ENCODE assay signal across 15 cellular contexts in the genomic region with DNA sequence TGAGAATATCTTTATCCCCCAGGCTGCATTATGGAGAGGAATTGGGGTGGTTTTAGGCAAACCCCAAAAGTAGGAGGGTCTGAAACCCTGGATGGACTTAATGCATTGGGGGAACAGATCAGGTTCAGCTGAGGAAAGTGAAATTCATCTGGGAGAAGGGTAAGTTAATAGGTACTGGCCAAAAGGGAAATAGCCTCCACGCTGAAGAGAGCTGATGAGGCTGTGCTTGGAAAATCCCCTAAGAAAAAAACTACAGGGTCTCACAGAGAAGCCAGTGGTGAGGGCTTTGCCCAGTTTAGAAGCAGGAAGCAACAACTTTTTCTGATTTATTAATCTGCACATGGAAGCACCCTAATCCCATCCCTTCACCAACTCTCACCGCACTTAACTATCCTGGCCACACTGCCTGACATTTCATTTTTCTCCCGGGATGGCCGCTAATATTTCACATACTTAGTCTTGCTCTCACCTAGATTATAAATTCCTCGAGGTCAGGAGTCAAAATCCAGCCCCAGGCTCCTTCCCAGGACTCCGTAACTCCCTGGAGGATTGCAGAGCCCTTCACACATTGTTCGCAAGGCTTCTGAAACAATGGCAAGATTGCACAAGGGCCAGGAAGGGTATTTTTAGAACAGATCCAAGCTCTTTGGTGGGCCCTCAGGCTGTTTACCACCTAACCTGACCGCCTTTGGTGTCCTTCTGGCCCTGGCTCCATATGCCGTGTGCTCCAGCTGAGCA.
A peak's percentile ranks its signal among the peaks of the same experiment; 100 is the strongest.
DNase-seq lines count a peak whose midpoint lies in the region; ATAC-seq, FAIRE-seq and TF ChIP-seq lines count a peak whose summit lies in the region.
"Had no signal": no experiment of that assay in that cellular context is flagged by ENCODE, and none has a peak within 500 bp of the region (broad histone marks: within the 10 kb centered on the region; RNA-seq: fewer than 3 reads in every experiment).

No MANE protein-coding gene starts in this region.

- H3K4me3 ChIP-seq in liver (ENCODE audit: low read depth in 1 of 3, low read length in 3 of 3) (no peak overlapping the region), HepG2 (replicated peaks in 1 of 3; ENCODE audit: insufficient read depth in 1 of 3, low read depth in 2 of 3, low read length in 3 of 3) (no peak overlapping the region), esophagus (ENCODE audit: low read depth in 1 of 2, low read length in 2 of 2) (no peak overlapping the region), trophoblast cell (ENCODE audit: low read depth, low read length) (no peak overlapping the region), uterus (no peak overlapping the region)
- H3K4me3 ChIP-seq: body of pancreas, upper lobe of right lung had no signal

- CTCF ChIA-PET in HepG2 (lab: Yijun Ruan, JAX; ENCODE audit: low intra/inter-chr PET ratio, low total read pairs): no interaction called here

- no peaks in the 10 kb centered on the region for H3K9me3 ChIP-seq in liver (ENCODE audit: control insufficient read depth in 4 of 4, low read length in 3 of 4)
- H3K9me3 ChIP-seq in HepG2 (ENCODE audit: low read length): no peaks in the 10 kb centered on the region
- H3K9me3 ChIP-seq in esophagus (ENCODE audit: control insufficient read depth in 2 of 2, insufficient read depth in 1 of 2, low read depth in 1 of 2, low read length in 1 of 2): no peaks in the 10 kb centered on the region
- H3K9me3 ChIP-seq in trophoblast cell (ENCODE audit: insufficient read depth, low read depth, low read length): peaks cover 5% of the 10 kb centered on the region
- no peaks in the 10 kb centered on the region for H3K9me3 ChIP-seq in uterus
- H3K9me3 ChIP-seq: body of pancreas, upper lobe of right lung had no signal

- H4K20me1 ChIP-seq in HepG2 (ENCODE audit: insufficient read depth, low read length): no peaks in the 10 kb centered on the region

- no peak for TF ChIP-seq EP300 in HepG2 (IDR thresholded peaks at IDR 0.05; ENCODE audit: low read depth in 2 of 2, low read length in 2 of 2)
- TF ChIP-seq EP300 in HepG2 (CRISPR knock-in tag; IDR thresholded peaks at IDR 0.05; ENCODE audit: borderline replicate concordance): no peak

- no peak overlapping the region for H4K8ac ChIP-seq in trophoblast cell (ENCODE audit: low read depth, low read length)

- peak overlapping the region; percentile 25 for H2BK5ac ChIP-seq in trophoblast cell (ENCODE audit: low read depth, low read length, poor library complexity)

- H2BK120ac ChIP-seq in trophoblast cell (ENCODE audit: insufficient read depth, low read length, poor library complexity): peak overlapping the region; percentile 47

- H3K9ac ChIP-seq in liver (ENCODE audit: low read depth in 1 of 2, low read length in 2 of 2) (no peak overlapping the region), HepG2 (ENCODE audit: insufficient read depth, low read depth, low read length) (no peak overlapping the region), trophoblast cell (ENCODE audit: low read length) (no peak overlapping the region)
- H3K9ac ChIP-seq: parathyroid adenoma had no signal

- intact Hi-C loops in HepG2 (cut with micrococcal nuclease; ENCODE audit: unreplicated experiment): loop anchor here (10.0 kb wide), 1 partner anchor 45 kb away; no protein-coding TSS in a partner anchor
- intact Hi-C loops in uterus (cut with DNase I; ENCODE audit: low total_unique reads): loop anchor here (10.0 kb wide), 1 partner anchor 65 kb away; no protein-coding TSS in a partner anchor

- no peaks in the 10 kb centered on the region for H3K27me3 Mint-ChIP-seq in activated T-helper 17 cell treated with anti-CD3 and anti-CD28 coated beads, Interleukin-2, amount 50 U/mL, for 72 hours

- H3K4me1 ChIP-seq in liver (ENCODE audit: control insufficient read depth in 4 of 4, insufficient read depth in 4 of 4, low read length in 3 of 4): peaks cover 12 to 58% (median 44%) of the 10 kb centered on the region in 4 donors
- H3K4me1 ChIP-seq in HepG2 (ENCODE audit: insufficient read depth, low read length): peaks cover 74% of the 10 kb centered on the region
- peaks cover 8 to 36% of the 10 kb centered on the region in 2 donors for H3K4me1 ChIP-seq in esophagus (ENCODE audit: control insufficient read depth in 2 of 2, insufficient read depth in 2 of 2, low read length in 1 of 2)
- H3K4me1 ChIP-seq in trophoblast cell (ENCODE audit: control insufficient read depth in 1 of 2, insufficient read depth in 2 of 2, low read length in 2 of 2): peaks cover 32 to 33% of the 10 kb centered on the region in 2 experiments
- H3K4me1 ChIP-seq in uterus: peaks cover 39 to 45% of the 10 kb centered on the region in 2 donors

- H3K4me1 Mint-ChIP-seq in activated T-helper 17 cell treated with anti-CD3 and anti-CD28 coated beads, Interleukin-2, amount 50 U/mL, for 72 hours: peaks cover 9% of the 10 kb centered on the region

- no peak for FAIRE-seq in HepG2 (lab: Jason Lieb, UNC)

- 91% methylated on average over 9 of the region's 9 CpGs for WGBS in liver
- WGBS in HepG2 (ENCODE audit: low lambda C conversion rate): 74% methylated on average over 9 of the region's 9 CpGs
- 48 to 61% methylated on average over 9 of the region's 9 CpGs for WGBS in esophagus, 2 donors
- no CpG with 5 or more reads among the region's 9 CpGs for WGBS in trophoblast cell (ENCODE audit: extremely low coverage, insufficient coverage, insufficient read length)

- TF ChIP-seq RAD21 in liver (IDR thresholded peaks at IDR 0.05): no peak
- no peak for TF ChIP-seq RAD21 in HepG2 (CRISPR knock-in tag; IDR thresholded peaks at IDR 0.05)

- H3K14ac ChIP-seq in trophoblast cell (ENCODE audit: low read length): no peak overlapping the region

- in situ Hi-C loops in HepG2 (cut with HindIII; ENCODE audit: extremely low pct_ligation_motif_present, low pct_unique_long_range_greater_than_20kb): no loop called here

- H2BK12ac ChIP-seq in trophoblast cell (ENCODE audit: low read length): peak overlapping the region; percentile 76

- no peak for ATAC-seq in HepG2
- no peak for ATAC-seq in activated T-helper 17 cell treated with anti-CD3 and anti-CD28 coated beads, Interleukin-2, amount 50 U/mL, for 72 hours (replicated peaks)
- ATAC-seq: body of pancreas, Panc1, upper lobe of right lung had no signal

- H4K12ac ChIP-seq in trophoblast cell (ENCODE audit: low read depth, low read length): no peak overlapping the region

- no peak overlapping the region for H3K4me3 Mint-ChIP-seq in activated T-helper 17 cell treated with anti-CD3 and anti-CD28 coated beads, Interleukin-2, amount 50 U/mL, for 72 hours

- no peak overlapping the region for H3K23ac ChIP-seq in trophoblast cell (ENCODE audit: low read length)

- H3K4ac ChIP-seq in trophoblast cell (ENCODE audit: low read depth, low read length): no peak overlapping the region

- peak overlapping the region; percentile 92 to 93 for H3K27ac ChIP-seq in liver (ENCODE audit: low read depth in 1 of 2, low read length in 2 of 2)
- H3K27ac ChIP-seq in HepG2 (ENCODE audit: extremely low read length, insufficient read depth, low read length): no peak overlapping the region
- peak overlapping the region; percentile 94 to 97 for H3K27ac ChIP-seq in esophagus (ENCODE audit: low read depth in 2 of 2, low read length in 1 of 2)
- H3K27ac ChIP-seq in trophoblast cell (ENCODE audit: low read depth, low read length): peak overlapping the region; percentile 2
- H3K27ac ChIP-seq in uterus: peak overlapping the region; percentile 98 to 100
- H3K27ac ChIP-seq: parathyroid adenoma, upper lobe of right lung had no signal

- no peak for TF ChIP-seq POLR2A in HepG2 (IDR thresholded peaks at IDR 0.05; ENCODE audit: insufficient read depth in 1 of 2, low read depth in 2 of 2, low read length in 2 of 2)
- TF ChIP-seq POLR2A in uterus (IDR thresholded peaks at IDR 0.05): no peak

- H3K4me2 ChIP-seq in HepG2 (ENCODE audit: low read depth, low read length): no peak overlapping the region
- no peak overlapping the region for H3K4me2 ChIP-seq in trophoblast cell (ENCODE audit: low read length)

- H2AK5ac ChIP-seq in trophoblast cell (ENCODE audit: low read length): no peak overlapping the region

- H3K36me3 Mint-ChIP-seq in activated T-helper 17 cell treated with anti-CD3 and anti-CD28 coated beads, Interleukin-2, amount 50 U/mL, for 72 hours (ENCODE audit: low read depth): no peaks in the 10 kb centered on the region

- peak overlapping the region; percentile 19 for H3K18ac ChIP-seq in trophoblast cell (ENCODE audit: low read length)

- no peak overlapping the region for H2AFZ ChIP-seq in HepG2 (ENCODE audit: low read length)
- no peak overlapping the region for H2AFZ ChIP-seq in trophoblast cell (ENCODE audit: insufficient read depth, low read length, poor library complexity)
- H2AFZ ChIP-seq: parathyroid adenoma had no signal

- DNase-seq in HepG2 (ENCODE audit: low spot score) (no peak), trophoblast cell (peak; percentile 97 to 98), uterus (peak in 1 of 2 donors; percentile 12), glomerular visceral epithelial cell (ENCODE audit: extremely low spot score) (no peak), D341Med (ENCODE audit: low spot score) (no peak)
- DNase-seq: activated CD4-positive, CD25-positive, alpha-beta regulatory T cell; effector CD4-positive, alpha-beta T cell; NCI-H187; upper lobe of right lung had no signal

- H3K36me3 ChIP-seq in liver (ENCODE audit: control insufficient read depth in 4 of 4, insufficient read depth in 3 of 4, low read depth in 1 of 4, low read length in 3 of 4): no peaks in the 10 kb centered on the region
- H3K36me3 ChIP-seq in HepG2 (replicated peaks in 1 of 2; ENCODE audit: control insufficient read depth in 1 of 2, insufficient read depth in 2 of 2, low read length in 2 of 2): no peaks in the 10 kb centered on the region
- no peaks in the 10 kb centered on the region for H3K36me3 ChIP-seq in esophagus (ENCODE audit: control insufficient read depth in 2 of 2, insufficient read depth in 2 of 2, low read length in 1 of 2)
- no peaks in the 10 kb centered on the region for H3K36me3 ChIP-seq in trophoblast cell (ENCODE audit: control insufficient read depth in 1 of 2, insufficient read depth in 2 of 2, low read length in 2 of 2)
- H3K36me3 ChIP-seq in uterus: no peaks in the 10 kb centered on the region
- H3K36me3 ChIP-seq: upper lobe of right lung had no signal

- BruUV-seq in HepG2 (replicated peaks; lab: Mats Ljungman, UMichigan): no TSS peak

- no peak for TF ChIP-seq CTCF in liver (IDR thresholded peaks at IDR 0.05; ENCODE audit: low read depth, low read length, missing input control)
- no peak for TF ChIP-seq CTCF in HepG2 (CRISPR knock-in tag; IDR thresholded peaks at IDR 0.05)
- no peak for TF ChIP-seq CTCF in uterus (IDR thresholded peaks at IDR 0.05)

- peaks cover 16% of the 10 kb centered on the region for H3K79me1 ChIP-seq in trophoblast cell (ENCODE audit: low read length)

- H4K91ac ChIP-seq in trophoblast cell (ENCODE audit: low read depth, low read length): no peak overlapping the region

- H3K79me2 ChIP-seq in HepG2 (ENCODE audit: insufficient read depth, low read length): no peaks in the 10 kb centered on the region
- peaks cover 2% of the 10 kb centered on the region for H3K79me2 ChIP-seq in trophoblast cell (ENCODE audit: control insufficient read depth, insufficient read depth, low read length, poor library complexity)
- H3K79me2 ChIP-seq: parathyroid adenoma had no signal

- POLR2A ChIA-PET in HepG2 (lab: Yijun Ruan, JAX): interaction anchor here (0.6 to 1.8 kb wide), 2 partner anchors 40 to 368 kb away, joined by 3 to 6 read pairs; no protein-coding TSS in a partner anchor

- H3K9me3 Mint-ChIP-seq in activated T-helper 17 cell treated with anti-CD3 and anti-CD28 coated beads, Interleukin-2, amount 50 U/mL, for 72 hours: no peaks in the 10 kb centered on the region

- H3K27me3 ChIP-seq in liver (ENCODE audit: control insufficient read depth in 4 of 4, insufficient read depth in 4 of 4, low read length in 3 of 4) (no peaks in the 10 kb centered on the region), HepG2 (ENCODE audit: control insufficient read depth in 1 of 2, insufficient read depth in 2 of 2, low read length in 2 of 2) (peaks cover 2 to 6% of the 10 kb centered on the region in 2 experiments; a peak in 3 of 5 replicates), esophagus (ENCODE audit: control insufficient read depth in 1 of 2, insufficient read depth in 2 of 2, low read length in 2 of 2) (no peaks in the 10 kb centered on the region), trophoblast cell (ENCODE audit: insufficient read depth, low read length) (no peaks in the 10 kb centered on the region), uterus (no peaks in the 10 kb centered on the region)
- H3K27me3 ChIP-seq: body of pancreas, upper lobe of right lung had no signal

- no peak overlapping the region for H3K27ac Mint-ChIP-seq in activated T-helper 17 cell treated with anti-CD3 and anti-CD28 coated beads, Interleukin-2, amount 50 U/mL, for 72 hours

Comparison
In these comparisons a context has a peak if more than half of its experiments do, and no peak if none do; other contexts are left out.
1. DNase-seq: peak in trophoblast cell (2 of 2); none in HepG2 (single experiment), glomerular visceral epithelial cell (single experiment) and D341Med (single experiment).